In the genomic region with DNA sequence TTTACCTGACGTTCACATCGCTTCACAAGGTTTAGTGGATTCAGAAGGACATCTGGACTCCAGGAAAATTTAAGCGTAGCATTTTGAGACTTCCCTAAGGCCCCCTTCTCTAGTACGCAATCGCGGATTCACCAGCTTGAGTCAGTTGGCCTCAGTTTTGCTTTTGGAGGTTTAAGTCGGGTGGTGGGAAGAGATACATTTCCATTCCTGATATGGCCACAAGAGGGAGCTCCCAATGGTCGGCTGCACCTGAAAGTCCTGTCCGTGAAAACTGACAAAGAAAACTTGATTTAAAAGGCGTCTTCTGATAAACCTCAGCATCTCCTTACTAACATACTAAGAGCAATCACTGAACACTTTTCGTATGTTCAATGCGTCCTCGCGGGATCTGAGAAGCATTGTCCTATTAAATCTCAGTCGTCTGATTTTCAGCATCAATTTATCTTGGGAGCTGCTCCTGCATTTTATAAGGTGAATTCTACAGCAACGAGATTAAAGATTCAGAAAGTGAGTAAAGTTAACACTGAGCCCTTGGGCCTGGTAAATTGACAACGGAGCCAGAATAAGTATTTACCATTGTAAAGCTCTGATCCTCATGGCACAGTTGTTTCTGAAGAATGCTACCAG, we compare ENCODE assay signal across 8 cellular contexts. TPM values are rescaled to one million over a fixed set of nuclear protein-coding genes. Genes with fewer than 3 reads are reported as not detected.
DNase-seq lines count a peak whose midpoint lies in the region; ATAC-seq, FAIRE-seq and TF ChIP-seq lines count a peak whose summit lies in the region.

No MANE protein-coding gene starts in this region.

- intact Hi-C loops in A673 (cut with micrococcal nuclease; ENCODE audit: unreplicated experiment) (loop anchor here (2.0 to 5.0 kb wide), 2 partner anchors 167 to 491 kb away; no protein-coding TSS in a partner anchor), upper lobe of right lung (cut with DNase I) (no loop called here)

- H3K9me3 ChIP-seq in A673 (ENCODE audit: low read depth, low read length, poor library complexity, severe bottlenecking) (no peaks in the 10 kb centered on the region), osteoblast (ENCODE audit: low read depth, low read length) (no peaks in the 10 kb centered on the region), upper lobe of right lung (no peaks in the 10 kb centered on the region)

- peak; percentile 71 for ATAC-seq in GM18502 (IDR thresholded peaks at IDR 0.05; ENCODE audit: poor library complexity, unreplicated experiment)
- ATAC-seq in upper lobe of right lung: peak; percentile 85

- H3K36me3 ChIP-seq in A673 (ENCODE audit: insufficient read depth, low read length, poor library complexity, severe bottlenecking): no peaks in the 10 kb centered on the region
- H3K36me3 ChIP-seq in osteoblast (ENCODE audit: insufficient read depth, low read length): no peaks in the 10 kb centered on the region
- no peaks in the 10 kb centered on the region for H3K36me3 ChIP-seq in upper lobe of right lung

- H3K4me1 ChIP-seq in A673 (ENCODE audit: insufficient read depth, low read length, poor library complexity, severe bottlenecking) (peaks cover 4% of the 10 kb centered on the region), osteoblast (ENCODE audit: insufficient read depth, low read length) (peaks cover 13% of the 10 kb centered on the region), upper lobe of right lung (peaks cover 16% of the 10 kb centered on the region)

- H4K20me1 ChIP-seq in osteoblast (ENCODE audit: insufficient read depth, low read length): no peaks in the 10 kb centered on the region

- H3K27me3 ChIP-seq in A673 (replicated peaks; ENCODE audit: insufficient read depth, low read depth, low read length, poor library complexity): no peaks in the 10 kb centered on the region
- H3K27me3 ChIP-seq in osteoblast (ENCODE audit: insufficient read depth, low read length): peaks cover 21% of the 10 kb centered on the region
- H3K27me3 ChIP-seq in upper lobe of right lung: no peaks in the 10 kb centered on the region

- H3K79me2 ChIP-seq in osteoblast (ENCODE audit: insufficient read depth, low read length): no peaks in the 10 kb centered on the region

- no TSS peak for BruUV-seq in A673 (replicated peaks; lab: Mats Ljungman, UMichigan)

- DNase-seq in A673 (ENCODE audit: low spot score) (peak; percentile 81), HuH-7 (ENCODE audit: low spot score) (peak; percentile 70), RCC 7860 (ENCODE audit: low spot score) (peak; percentile 38), glomerular endothelial cell (ENCODE audit: extremely low read depth, low read depth, low spot score) (peak; percentile 88), osteoblast (ENCODE audit: insufficient read length, low spot score, missing footprints) (peak; percentile 88), upper lobe of right lung (no peak)
- DNase-seq in activated naive CD4-positive, alpha-beta T cell (lab: John Stamatoyannopoulos, UW): peak in 3 of 4 experiments; percentile 2 to 5 (median 2)

- no peak overlapping the region for H2AFZ ChIP-seq in osteoblast (ENCODE audit: low read length)

- FAIRE-seq in RCC 7860 (lab: Jason Lieb, UNC): peak; percentile 16

- CTCF ChIA-PET in A673 (lab: Charles Lee): interaction anchor here (0.5 to 1.7 kb wide), 8 partner anchors 10 to 501 kb away, joined by 3 to 11 read pairs (median 3); no protein-coding TSS in a partner anchor

- no peak overlapping the region for H3K4me3 ChIP-seq in A673 (ENCODE audit: low read depth, low read length, poor library complexity, severe bottlenecking)
- H3K4me3 ChIP-seq in osteoblast (ENCODE audit: insufficient read depth, low read length): no peak overlapping the region
- H3K4me3 ChIP-seq in upper lobe of right lung: peak overlapping the region; percentile 18

- H3K4me2 ChIP-seq in osteoblast (ENCODE audit: insufficient read depth, low read length): peak overlapping the region; percentile 69

- TF ChIP-seq CTCF in A673 (conservative IDR thresholded peaks at IDR 0.05; ENCODE audit: low read depth, low read length) (peak; percentile 92), osteoblast (IDR thresholded peaks at IDR 0.05; ENCODE audit: extremely low read depth, low read depth, low read length) (peak; percentile 92), upper lobe of right lung (IDR thresholded peaks at IDR 0.05) (peak; percentile 88)

- H3K27ac ChIP-seq in A673 (ENCODE audit: low read depth, low read length, poor library complexity, severe bottlenecking): no peak overlapping the region
- H3K27ac ChIP-seq in osteoblast (ENCODE audit: low read depth, low read length): no peak overlapping the region
- H3K27ac ChIP-seq in upper lobe of right lung: peak overlapping the region; percentile 85

- POLR2A ChIA-PET in A673 (lab: Charles Lee; ENCODE audit: low non-redundant PET): interaction anchor here (0.6 kb wide), 1 partner anchor 507 kb away, joined by 4 read pairs; no protein-coding TSS in a partner anchor

RNA-seq across cellular contexts. Expression of gene LGI2, which starts 50.6 kb away (rescaled TPM):
- 0.43 TPM in 1 of 2 replicates, not detected in the other for total RNA-seq in A673 (2021)
- 0.05 TPM in 1 of 2 replicates, not detected in the other for total RNA-seq in glomerular endothelial cell
- total RNA-seq in osteoblast: under 0.01 TPM in 2 replicates
- 0.84 TPM for total RNA-seq in upper lobe of right lung
